ENCODE assay signal across 39 cellular contexts in the genomic region with DNA sequence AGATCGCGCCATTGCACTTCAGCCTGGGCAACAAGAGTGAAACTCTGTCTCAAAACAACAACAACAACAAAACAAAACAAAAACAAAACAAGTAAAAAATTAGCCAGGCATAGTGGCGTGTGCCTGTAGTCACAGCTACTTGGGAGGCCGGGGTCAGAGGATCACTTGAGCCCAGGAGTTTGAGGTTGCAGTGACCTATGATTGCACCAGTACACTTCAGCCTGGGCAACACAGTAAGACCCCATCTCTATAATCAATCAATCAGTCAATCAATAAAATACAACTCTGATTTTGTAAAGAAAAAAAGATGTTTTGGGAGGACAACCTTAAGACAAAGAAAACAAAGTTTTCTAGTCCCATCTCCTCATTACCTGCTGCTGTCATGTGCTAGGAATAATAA. TPM values are rescaled to one million over a fixed set of nuclear protein-coding genes. Genes with fewer than 3 reads are reported as not detected.
"Had no signal": no experiment of that assay in that cellular context is flagged by ENCODE, and none has a peak within 500 bp of the region (broad histone marks: within the 10 kb centered on the region; RNA-seq: fewer than 3 reads in every experiment).

No MANE protein-coding gene starts in this region.

- H3K4me3 Mint-ChIP-seq: activated naive CD4-positive, alpha-beta T cell treated with anti-CD3 and anti-CD28 coated beads for 36 hours; activated naive CD4-positive, alpha-beta T cell treated with anti-CD3 and anti-CD28 coated beads, Interleukin-2, amount 10 ng/mL, durations not matched to agents 7 days and 5 days; activated naive CD4-positive, alpha-beta T cell treated with anti-CD3 and anti-CD28 coated beads, Interleukin-2, amount 50 U/mL, for 24 hours; activated naive CD8-positive, alpha-beta T cell; activated naive CD8-positive, alpha-beta T cell treated with anti-CD3 and anti-CD28 coated beads for 36 hours; activated naive CD8-positive, alpha-beta T cell treated with anti-CD3 and anti-CD28 coated beads, Interleukin-2, amount 10 ng/mL, durations not matched to agents 7 days and 5 days; activated naive CD8-positive, alpha-beta T cell treated with anti-CD3 and anti-CD28 coated beads, Interleukin-2, amount 50 U/mL, for 24 hours; activated T-cell treated with anti-CD3 and anti-CD28 coated beads, Interleukin-2, amount 50 U/mL, for 4 hours; activated T-cell treated with anti-CD3 and anti-CD28 coated beads, Interleukin-2, amount 50 U/mL, for 72 hours; activated T-helper 1 cell treated with anti-CD3 and anti-CD28 coated beads, Interleukin-12 subunit alpha, Interleukin-12 subunit beta, Interleukin-2, Interleukin-4 antibody, amounts not matched to agents 30 ng/mL and 10 ng/mL and 1 ng/mL, durations not matched to agents 14 hours and 24 hours and 36 hours; activated T-helper 17 cell treated with anti-CD3 and anti-CD28 coated beads, Interleukin-2, amount 50 U/mL, for 72 hours; brain; central memory CD8-positive, alpha-beta T cell had no signal

- H3K36me3 Mint-ChIP-seq: activated naive CD4-positive, alpha-beta T cell treated with anti-CD3 and anti-CD28 coated beads, Interleukin-2, amount 10 ng/mL, durations not matched to agents 7 days and 5 days; activated naive CD4-positive, alpha-beta T cell treated with anti-CD3 and anti-CD28 coated beads, Interleukin-2, amount 50 U/mL, for 24 hours; activated naive CD4-positive, alpha-beta T cell treated with anti-CD3 and anti-CD28 coated beads, Interleukin-2, amount 50 U/mL, for 72 hours; activated naive CD8-positive, alpha-beta T cell; activated naive CD8-positive, alpha-beta T cell treated with anti-CD3 and anti-CD28 coated beads for 36 hours; activated naive CD8-positive, alpha-beta T cell treated with anti-CD3 and anti-CD28 coated beads, Interleukin-2, amount 10 ng/mL, durations not matched to agents 7 days and 5 days; brain had no signal

- H3K36me3 ChIP-seq: adrenal gland, ascending aorta, brain microvascular endothelial cell, breast epithelium, cardiac muscle cell had no signal

- H3K27ac ChIP-seq: adrenal gland, ascending aorta, body of pancreas, brain microvascular endothelial cell, breast epithelium had no signal

- DNase-seq: activated effector memory CD4-positive, alpha-beta T cell treated with anti-CD3 and anti-CD28 coated beads, Interleukin-2, amount 50 U/mL, for 16 hours; activated effector memory CD4-positive, alpha-beta T cell treated with Interleukin-2 at 50 U/mL for 16 hours; activated gamma-delta T cell; activated gamma-delta T cell treated with Interleukin-2 at 50 U/mL for 16 hours; activated naive CD4-positive, alpha-beta T cell; activated naive CD4-positive, alpha-beta T cell treated with anti-CD3 and anti-CD28 coated beads for 36 hours; activated naive CD4-positive, alpha-beta T cell treated with anti-CD3 and anti-CD28 coated beads, Interleukin-2, amount 10 ng/mL, durations not matched to agents 7 days and 5 days; activated naive CD4-positive, alpha-beta T cell treated with anti-CD3 and anti-CD28 coated beads, Interleukin-2, amount 50 U/mL, for 16 hours; activated naive CD4-positive, alpha-beta T cell treated with Interleukin-2 at 50 U/mL for 16 hours; activated naive CD8-positive, alpha-beta T cell treated with anti-CD3 and anti-CD28 coated beads for 36 hours; activated naive CD8-positive, alpha-beta T cell treated with anti-CD3 and anti-CD28 coated beads, Interleukin-2, amount 10 ng/mL, durations not matched to agents 7 days and 5 days; activated naive CD8-positive, alpha-beta T cell treated with anti-CD3 and anti-CD28 coated beads, Interleukin-2, amount 50 U/mL, for 24 hours; activated T-cell treated with anti-CD3 and anti-CD28 coated beads, Interleukin-2, amount 50 U/mL, for 4 hours; activated T-cell treated with anti-CD3 and anti-CD28 coated beads, Interleukin-2, amount 50 U/mL, for 48 hours; activated T-cell treated with anti-CD3 and anti-CD28 coated beads, Interleukin-2, amount 50 U/mL, for 72 hours; adrenal gland; amniotic stem cell; amygdala; anterior cingulate cortex; aorta; body of pancreas; brain microvascular endothelial cell; caudate nucleus; central memory CD4-positive, alpha-beta T cell; cerebellar nuclear complex had no signal

- ATAC-seq: activated naive CD4-positive, alpha-beta T cell treated with anti-CD3 and anti-CD28 coated beads, Interleukin-2, amount 50 U/mL, for 72 hours; activated naive CD8-positive, alpha-beta T cell treated with anti-CD3 and anti-CD28 coated beads, Interleukin-2, amount 50 U/mL, for 24 hours; activated T-cell treated with anti-CD3 and anti-CD28 coated beads, Interleukin-2, amount 50 U/mL, for 4 hours; activated T-cell treated with anti-CD3 and anti-CD28 coated beads, Interleukin-2, amount 50 U/mL, for 72 hours; activated T-helper 17 cell treated with anti-CD3 and anti-CD28 coated beads, Interleukin-2, amount 50 U/mL, for 72 hours; body of pancreas had no signal

- H3K4me3 ChIP-seq: adrenal gland, ascending aorta, body of pancreas, breast epithelium, cardiac muscle cell had no signal

- H3K9me3 ChIP-seq: adrenal gland, ascending aorta, body of pancreas, breast epithelium had no signal

- H3K27me3 Mint-ChIP-seq: activated naive CD4-positive, alpha-beta T cell treated with anti-CD3 and anti-CD28 coated beads, Interleukin-2, amount 50 U/mL, for 24 hours had no signal

- H3K27me3 ChIP-seq: adrenal gland, ascending aorta, body of pancreas, brain microvascular endothelial cell, breast epithelium, cardiac muscle cell had no signal

- H3K4me1 Mint-ChIP-seq: activated naive CD4-positive, alpha-beta T cell treated with anti-CD3 and anti-CD28 coated beads, Interleukin-2, amount 10 ng/mL, durations not matched to agents 7 days and 5 days; activated naive CD4-positive, alpha-beta T cell treated with anti-CD3 and anti-CD28 coated beads, Interleukin-2, amount 50 U/mL, for 24 hours; activated naive CD8-positive, alpha-beta T cell treated with anti-CD3 and anti-CD28 coated beads for 36 hours; activated naive CD8-positive, alpha-beta T cell treated with anti-CD3 and anti-CD28 coated beads, Interleukin-2, amount 10 ng/mL, durations not matched to agents 7 days and 5 days; activated naive CD8-positive, alpha-beta T cell treated with anti-CD3 and anti-CD28 coated beads, Interleukin-2, amount 50 U/mL, for 24 hours; activated T-helper 17 cell treated with anti-CD3 and anti-CD28 coated beads, Interleukin-2, amount 50 U/mL, for 72 hours; central memory CD8-positive, alpha-beta T cell had no signal

- H3K27ac Mint-ChIP-seq: activated naive CD4-positive, alpha-beta T cell treated with anti-CD3 and anti-CD28 coated beads for 36 hours; activated naive CD4-positive, alpha-beta T cell treated with anti-CD3 and anti-CD28 coated beads, Interleukin-2, amount 10 ng/mL, durations not matched to agents 7 days and 5 days; activated naive CD4-positive, alpha-beta T cell treated with anti-CD3 and anti-CD28 coated beads, Interleukin-2, amount 50 U/mL, for 24 hours; activated naive CD4-positive, alpha-beta T cell treated with anti-CD3 and anti-CD28 coated beads, Interleukin-2, amount 50 U/mL, for 72 hours; activated naive CD8-positive, alpha-beta T cell; activated naive CD8-positive, alpha-beta T cell treated with anti-CD3 and anti-CD28 coated beads for 36 hours; activated naive CD8-positive, alpha-beta T cell treated with anti-CD3 and anti-CD28 coated beads, Interleukin-2, amount 10 ng/mL, durations not matched to agents 7 days and 5 days; activated naive CD8-positive, alpha-beta T cell treated with anti-CD3 and anti-CD28 coated beads, Interleukin-2, amount 50 U/mL, for 24 hours; activated T-cell treated with anti-CD3 and anti-CD28 coated beads, Interleukin-2, amount 50 U/mL, for 72 hours; activated T-helper 1 cell treated with anti-CD3 and anti-CD28 coated beads, Interleukin-12 subunit alpha, Interleukin-12 subunit beta, Interleukin-2, Interleukin-4 antibody, amounts not matched to agents 30 ng/mL and 10 ng/mL and 1 ng/mL, durations not matched to agents 14 hours and 24 hours and 36 hours; activated T-helper 17 cell treated with anti-CD3 and anti-CD28 coated beads, Interleukin-2, amount 50 U/mL, for 72 hours; activated T-helper 2 cell treated with anti-CD3 and anti-CD28 coated beads, Interferon-gamma antibody, Interleukin-2, Interleukin-4, amounts not matched to agents 10 μg/mL and 5 μg/mL and 100 μg/mL, durations not matched to agents 14 hours and 24 hours and 36 hours had no signal

- H3K4me1 ChIP-seq: adrenal gland, ascending aorta, body of pancreas, breast epithelium had no signal

- H3K9me3 Mint-ChIP-seq: activated naive CD4-positive, alpha-beta T cell treated with anti-CD3 and anti-CD28 coated beads for 36 hours; activated naive CD4-positive, alpha-beta T cell treated with anti-CD3 and anti-CD28 coated beads, Interleukin-2, amount 10 ng/mL, durations not matched to agents 7 days and 5 days; activated naive CD4-positive, alpha-beta T cell treated with anti-CD3 and anti-CD28 coated beads, Interleukin-2, amount 50 U/mL, for 24 hours; activated naive CD4-positive, alpha-beta T cell treated with anti-CD3 and anti-CD28 coated beads, Interleukin-2, amount 50 U/mL, for 72 hours; activated naive CD8-positive, alpha-beta T cell treated with anti-CD3 and anti-CD28 coated beads for 36 hours; activated naive CD8-positive, alpha-beta T cell treated with anti-CD3 and anti-CD28 coated beads, Interleukin-2, amount 10 ng/mL, durations not matched to agents 7 days and 5 days; activated naive CD8-positive, alpha-beta T cell treated with anti-CD3 and anti-CD28 coated beads, Interleukin-2, amount 50 U/mL, for 24 hours; activated T-cell treated with anti-CD3 and anti-CD28 coated beads, Interleukin-2, amount 50 U/mL, for 4 hours; activated T-cell treated with anti-CD3 and anti-CD28 coated beads, Interleukin-2, amount 50 U/mL, for 72 hours; activated T-helper 1 cell treated with anti-CD3 and anti-CD28 coated beads, Interleukin-12 subunit alpha, Interleukin-12 subunit beta, Interleukin-2, Interleukin-4 antibody, amounts not matched to agents 30 ng/mL and 10 ng/mL and 1 ng/mL, durations not matched to agents 14 hours and 24 hours and 36 hours; activated T-helper 17 cell treated with anti-CD3 and anti-CD28 coated beads, Interleukin-2, amount 50 U/mL, for 72 hours; activated T-helper 2 cell treated with anti-CD3 and anti-CD28 coated beads, Interferon-gamma antibody, Interleukin-2, Interleukin-4, amounts not matched to agents 10 μg/mL and 5 μg/mL and 100 μg/mL, durations not matched to agents 14 hours and 24 hours and 36 hours; central memory CD8-positive, alpha-beta T cell had no signal

RNA-seq across cellular contexts. Expression of a gene that starts 51.9 kb away (rescaled TPM):
- total RNA-seq: activated naive CD4-positive, alpha-beta T cell treated with anti-CD3 and anti-CD28 coated beads for 36 hours; activated naive CD4-positive, alpha-beta T cell treated with anti-CD3 and anti-CD28 coated beads, Interleukin-2, amount 50 U/mL, for 72 hours; activated naive CD8-positive, alpha-beta T cell treated with anti-CD3 and anti-CD28 coated beads for 36 hours; activated T-cell treated with anti-CD3 and anti-CD28 coated beads, Interleukin-2, amount 50 U/mL, for 4 hours; activated T-cell treated with anti-CD3 and anti-CD28 coated beads, Interleukin-2, amount 50 U/mL, for 72 hours; activated T-helper 1 cell treated with anti-CD3 and anti-CD28 coated beads, Interleukin-12 subunit alpha, Interleukin-12 subunit beta, Interleukin-2, Interleukin-4 antibody, amounts not matched to agents 30 ng/mL and 10 ng/mL and 1 ng/mL, durations not matched to agents 14 hours and 24 hours and 36 hours; activated T-helper 2 cell treated with anti-CD3 and anti-CD28 coated beads, Interferon-gamma antibody, Interleukin-2, Interleukin-4, amounts not matched to agents 10 μg/mL and 5 μg/mL and 100 μg/mL, durations not matched to agents 14 hours and 24 hours and 36 hours; adrenal gland; aorta; ascending aorta; astrocyte; bronchial epithelial cell; cardiac septum had no signal
- polyA plus RNA-seq: aorta had no signal
